11 cellular contexts compared by ENCODE assay signal in genomic region chr6:25449774-25450173, GRCh38.
DNase-seq lines count a peak whose midpoint lies in the region; ATAC-seq, FAIRE-seq and TF ChIP-seq lines count a peak whose summit lies in the region.
"Had no signal": no experiment of that assay in that cellular context is flagged by ENCODE, and none has a peak within 500 bp of the region (broad histone marks: within the 10 kb centered on the region; RNA-seq: fewer than 3 reads in every experiment).

No MANE protein-coding gene starts in this region.

- H2BK20ac ChIP-seq in H1 (ENCODE audit: low read length) = no peak overlapping the region

- H3K27me3 ChIP-seq in HUES64 (ENCODE audit: insufficient read depth, low read length) (no peaks in the 10 kb centered on the region), H1 (replicated peaks in 1 of 4; ENCODE audit: control insufficient read depth in 3 of 4, extremely low read depth in 1 of 4, insufficient read depth in 3 of 4, low read length in 3 of 4) (no peaks in the 10 kb centered on the region)
- H3K27me3 ChIP-seq: transverse colon had no signal

- H2BK12ac ChIP-seq in H1 (ENCODE audit: low read depth, low read length) = no peak overlapping the region

- no peak overlapping the region for H2BK120ac ChIP-seq in H1 (replicated peaks; ENCODE audit: low read depth, low read length)

- CTCF ChIA-PET in H1 (lab: Charles Lee; ENCODE audit: partially characterized antibody) = interaction anchor here (0.6 to 1.6 kb wide), 7 partner anchors 11 to 383 kb away, joined by 3 to 6 read pairs (median 3); no protein-coding TSS in a partner anchor

- no peak overlapping the region for H3K23ac ChIP-seq in H1 (ENCODE audit: insufficient read length)

- POLR2A ChIA-PET in H1 (lab: Charles Lee; ENCODE audit: partially characterized antibody) = interaction anchor here (0.9 to 1.5 kb wide), 3 partner anchors 14 to 87 kb away, joined by 3 read pairs; no protein-coding TSS in a partner anchor

- no peak for TF ChIP-seq CTCF in H1 (IDR thresholded peaks at IDR 0.05; ENCODE audit: control extremely low read depth in 1 of 3, insufficient read depth in 1 of 3, low read depth in 1 of 3, low read length in 3 of 3)

- no peaks in the 10 kb centered on the region for H3K36me3 ChIP-seq in HUES64 (ENCODE audit: insufficient read depth, low read length)
- H3K36me3 ChIP-seq in H1 (ENCODE audit: control insufficient read depth in 2 of 4, insufficient read depth in 4 of 4, low read length in 3 of 4) = 0 out of 8 replicates have a peak, but pooled peaks cover 0 to 4% (median 0%) of the 10 kb centered on the region in 4 experiments

- 4% methylated on average over 4 of the region's 4 CpGs for WGBS in HUES64
- WGBS in H1 (ENCODE audit: extremely low coverage in 1 of 2, insufficient coverage in 1 of 2, insufficient read length in 1 of 2, insufficient replicate concordance in 2 of 2, low coverage in 1 of 2, low lambda C conversion rate in 2 of 2, missing lambda C conversion rate in 1 of 2), 2 experiments = 2% methylated on average over 4 of the region's 4 CpGs; no CpG with 5 or more reads in 1 of the 2 experiments

- peak; percentile 3 for DNase-seq in A172 (ENCODE audit: low spot score)
- peak; percentile 65 to 86 for DNase-seq in NCI-H446 (lab: John Stamatoyannopoulos, UW)
- no peak for DNase-seq in H1 (ENCODE audit: low read depth in 1 of 2, low spot score in 2 of 2)
- no peak for DNase-seq in GM19238 (ENCODE audit: insufficient read length, low spot score)
- no peak for DNase-seq in NCI-H510A treated with DMSO at 0.1 percent for 48 hours (lab: John Stamatoyannopoulos, UW)
- DNase-seq in ureter (ENCODE audit: low spot score) = no peak
- DNase-seq: amniotic stem cell, transverse colon had no signal

- no peaks in the 10 kb centered on the region for H4K20me1 ChIP-seq in H1 (replicated peaks in 1 of 2; ENCODE audit: control insufficient read depth in 1 of 2, insufficient read depth in 2 of 2, low read length in 2 of 2)

- no peak for TF ChIP-seq EP300 in H1 (IDR thresholded peaks at IDR 0.05; ENCODE audit: borderline replicate concordance in 1 of 2, low read depth in 2 of 2, low read length in 2 of 2)

- H3K79me2 ChIP-seq in H1 (ENCODE audit: control insufficient read depth in 1 of 2, insufficient read depth in 2 of 2, low read length in 2 of 2) = no peaks in the 10 kb centered on the region

- no peak overlapping the region for H3K18ac ChIP-seq in H1 (ENCODE audit: extremely low read depth, low read length)

- peak overlapping the region; percentile 23 to 54; a peak in 3 of 4 replicates for H3K4me2 ChIP-seq in H1 (ENCODE audit: insufficient read depth in 1 of 2, low read depth in 2 of 2, low read length in 2 of 2)

- H3K4me1 ChIP-seq in HUES64 (ENCODE audit: insufficient read depth, low read length) (peaks cover 31% of the 10 kb centered on the region), H1 (replicated peaks in 1 of 4; ENCODE audit: control insufficient read depth in 3 of 4, insufficient read depth in 4 of 4, low read length in 3 of 4) (peaks cover 11 to 18% (median 15%) of the 10 kb centered on the region in 4 experiments; a peak in 6 of 7 replicates)
- H3K4me1 ChIP-seq: transverse colon had no signal

- no peak overlapping the region for H3K56ac ChIP-seq in H1 (replicated peaks; ENCODE audit: insufficient read length, low read depth, low read length)

- TF ChIP-seq POLR2A in H1 (IDR thresholded peaks at IDR 0.05; ENCODE audit: control extremely low read depth in 1 of 2, low read depth in 2 of 2, low read length in 2 of 2) = no peak

- no peak overlapping the region for H3K9ac ChIP-seq in HUES64 (ENCODE audit: low read depth, low read length)
- H3K9ac ChIP-seq in H1 (replicated peaks in 1 of 4; ENCODE audit: extremely low read depth in 1 of 4, low read depth in 3 of 4, low read length in 3 of 4) = no peak overlapping the region

- no peak overlapping the region for H2AK5ac ChIP-seq in H1 (ENCODE audit: low read depth, low read length)

- H3K23me2 ChIP-seq in H1 (ENCODE audit: low read depth, low read length) = no peaks in the 10 kb centered on the region

- peaks cover 5% of the 10 kb centered on the region for H3K79me1 ChIP-seq in H1 (ENCODE audit: low read depth, low read length)

- no peak overlapping the region; the same call in 1 of the 2 replicates for H3K27ac ChIP-seq in HUES64 (ENCODE audit: low read depth, low read length)
- H3K27ac ChIP-seq in H1 (ENCODE audit: low read depth, low read length) = no peak overlapping the region
- H3K27ac ChIP-seq: transverse colon had no signal

- H3K14ac ChIP-seq in H1 (ENCODE audit: insufficient read length) = no peak overlapping the region

- no peak for TF ChIP-seq RAD21 in H1 (IDR thresholded peaks at IDR 0.05 in 1 of 2, conservative IDR thresholded peaks at IDR 0.05 in 1 of 2; ENCODE audit: low read depth in 2 of 2, low read length in 2 of 2)

- H3K4me3 ChIP-seq in HUES64 (ENCODE audit: low read length) (0 out of 2 replicates have a peak overlapping the region, but pooled peaks have one; percentile 8), H1 (ENCODE audit: extremely low read depth in 1 of 4, insufficient read depth in 2 of 4, low read depth in 3 of 4, low read length in 4 of 4) (peak overlapping the region in 1 of 4 experiments; percentile 42; a peak in 2 of 8 replicates)
- H3K4me3 ChIP-seq: transverse colon had no signal

- peaks cover 5% of the 10 kb centered on the region; the same call in 1 of the 2 replicates for H3K9me3 ChIP-seq in HUES64 (ENCODE audit: insufficient read depth, low read depth, low read length)
- 0 out of 4 replicates have a peak, but pooled peaks cover 0 to 3% of the 10 kb centered on the region in 2 experiments for H3K9me3 ChIP-seq in H1 (ENCODE audit: insufficient read depth in 2 of 2, low read depth in 1 of 2, low read length in 1 of 2)

- no peak overlapping the region for H4K8ac ChIP-seq in H1 (ENCODE audit: extremely low read depth, insufficient read depth, low read length)

- ATAC-seq in HG03025 (IDR thresholded peaks at IDR 0.05; ENCODE audit: low FRiP score, unreplicated experiment) = no peak
- ATAC-seq: Right ventricle myocardium inferior had no signal

- no peak overlapping the region for H4K91ac ChIP-seq in H1 (replicated peaks; ENCODE audit: insufficient read length, low read length)

- H2AFZ ChIP-seq in H1 (ENCODE audit: low read length) = no peak overlapping the region

- peak; percentile 78 for FAIRE-seq in H1 (lab: Jason Lieb, UNC)

- H3K4ac ChIP-seq in H1 (replicated peaks; ENCODE audit: insufficient read length, low read depth, low read length) = no peak overlapping the region

- no peak overlapping the region for H2BK15ac ChIP-seq in H1 (ENCODE audit: low read length)

- no peak overlapping the region for H2BK5ac ChIP-seq in H1 (ENCODE audit: low read depth, low read length)

- no peak overlapping the region for H4K5ac ChIP-seq in H1 (ENCODE audit: insufficient read length, low read depth, low read length)

TF ChIP-seq in H1, 55 proteins besides CTCF, POLR2A, EP300 and RAD21:
- TF ChIP-seq BRCA1 (IDR thresholded peaks at IDR 0.05; ENCODE audit: low read depth, low read length) (no peak), HDAC2 (IDR thresholded peaks at IDR 0.05; ENCODE audit: borderline replicate concordance in 1 of 2, low read depth in 2 of 2, low read length in 2 of 2) (0 out of 4 replicates have a peak, but pooled peaks of 1 of the 2 experiments have one; percentile 14)

Comparison
In these comparisons a context has a peak if more than half of its experiments do, and no peak if none do; other contexts are left out.
1. DNase-seq: peak in A172 (single experiment) and NCI-H446 (2 of 2); none in H1 (0 of 2), GM19238 (single experiment), NCI-H510A treated with DMSO at 0.1 percent for 48 hours (single experiment) and ureter (single experiment).